In the genomic region with DNA sequence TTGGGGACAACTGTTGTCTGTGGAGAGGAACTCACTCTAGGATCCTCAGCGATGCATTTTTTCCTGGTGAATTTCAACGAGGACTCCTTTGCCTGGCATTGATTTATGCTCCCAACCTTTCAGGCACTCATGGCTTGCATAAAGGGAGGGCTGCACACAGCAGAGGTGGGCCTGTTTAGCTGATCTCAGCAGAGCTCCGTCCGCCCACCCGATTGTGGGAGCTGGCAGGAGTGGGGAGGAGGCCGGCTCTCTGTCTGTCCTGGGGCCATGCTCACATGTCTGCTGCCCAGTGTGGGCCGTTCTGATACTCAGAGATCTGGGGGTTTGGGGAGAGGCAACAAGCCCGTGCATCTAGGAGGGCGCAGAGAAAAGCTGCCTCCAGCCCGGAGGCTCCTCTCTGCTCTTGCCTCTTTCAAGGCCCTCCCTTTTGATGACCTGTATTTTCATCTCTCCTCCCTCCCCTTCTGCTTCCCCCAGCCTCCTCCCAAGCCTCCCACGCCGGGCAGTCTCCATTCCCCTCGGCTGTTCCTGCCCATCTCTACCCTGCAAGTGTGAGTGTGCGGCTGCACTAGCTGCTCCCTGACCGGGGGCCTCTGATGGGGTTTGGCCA, we compare ENCODE assay signal across 1 cellular context.
TF ChIP-seq lines count a peak whose summit lies in the region.

No MANE protein-coding gene starts in this region.

TF ChIP-seq in K562, 482 proteins besides CTCF, POLR2A, EP300 and RAD21 (continued from another document):
- TF ChIP-seq, protein P1, sequence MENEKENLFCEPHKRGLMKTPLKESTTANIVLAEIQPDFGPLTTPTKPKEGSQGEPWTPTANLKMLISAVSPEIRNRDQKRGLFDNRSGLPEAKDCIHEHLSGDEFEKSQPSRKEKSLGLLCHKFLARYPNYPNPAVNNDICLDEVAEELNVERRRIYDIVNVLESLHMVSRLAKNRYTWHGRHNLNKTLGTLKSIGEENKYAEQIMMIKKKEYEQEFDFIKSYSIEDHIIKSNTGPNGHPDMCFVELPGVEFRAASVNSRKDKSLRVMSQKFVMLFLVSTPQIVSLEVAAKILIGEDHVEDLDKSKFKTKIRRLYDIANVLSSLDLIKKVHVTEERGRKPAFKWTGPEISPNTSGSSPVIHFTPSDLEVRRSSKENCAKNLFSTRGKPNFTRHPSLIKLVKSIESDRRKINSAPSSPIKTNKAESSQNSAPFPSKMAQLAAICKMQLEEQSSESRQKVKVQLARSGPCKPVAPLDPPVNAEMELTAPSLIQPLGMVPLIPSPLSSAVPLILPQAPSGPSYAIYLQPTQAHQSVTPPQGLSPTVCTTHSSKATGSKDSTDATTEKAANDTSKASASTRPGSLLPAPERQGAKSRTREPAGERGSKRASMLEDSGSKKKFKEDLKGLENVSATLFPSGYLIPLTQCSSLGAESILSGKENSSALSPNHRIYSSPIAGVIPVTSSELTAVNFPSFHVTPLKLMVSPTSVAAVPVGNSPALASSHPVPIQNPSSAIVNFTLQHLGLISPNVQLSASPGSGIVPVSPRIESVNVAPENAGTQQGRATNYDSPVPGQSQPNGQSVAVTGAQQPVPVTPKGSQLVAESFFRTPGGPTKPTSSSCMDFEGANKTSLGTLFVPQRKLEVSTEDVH (IDR thresholded peaks at IDR 0.05; ENCODE audit: low read depth, partially characterized antibody), result no peak
- TF ChIP-seq CHD2 (IDR thresholded peaks at IDR 0.05; ENCODE audit: low read depth, low read length), result no peak
- TF ChIP-seq ZNF707 (CRISPR knock-in tag; conservative IDR thresholded peaks at IDR 0.05), result no peak
- no peak for TF ChIP-seq NRF1 (conservative IDR thresholded peaks at IDR 0.05 in 1 of 2, IDR thresholded peaks at IDR 0.05 in 1 of 2)
- no peak for TF ChIP-seq PHTF2 (CRISPR knock-in tag; IDR thresholded peaks at IDR 0.05)
- no peak for TF ChIP-seq FIP1L1 (IDR thresholded peaks at IDR 0.05; ENCODE audit: low read depth, low read length, poor library complexity, severe bottlenecking)
- no peak for TF ChIP-seq ZNF436 (CRISPR knock-in tag; IDR thresholded peaks at IDR 0.05)
- no peak for TF ChIP-seq ZNF584 (CRISPR knock-in tag; IDR thresholded peaks at IDR 0.05; ENCODE audit: low read depth)
- TF ChIP-seq RBFOX2 (IDR thresholded peaks at IDR 0.05; ENCODE audit: low read depth, low read length), result 0 out of 2 replicates have a peak, but pooled peaks have one; percentile 19
- TF ChIP-seq VEZF1 (CRISPR knock-in tag; IDR thresholded peaks at IDR 0.05), result peak; percentile 35; the same call in 1 of the 2 replicates
- TF ChIP-seq, protein P2, sequence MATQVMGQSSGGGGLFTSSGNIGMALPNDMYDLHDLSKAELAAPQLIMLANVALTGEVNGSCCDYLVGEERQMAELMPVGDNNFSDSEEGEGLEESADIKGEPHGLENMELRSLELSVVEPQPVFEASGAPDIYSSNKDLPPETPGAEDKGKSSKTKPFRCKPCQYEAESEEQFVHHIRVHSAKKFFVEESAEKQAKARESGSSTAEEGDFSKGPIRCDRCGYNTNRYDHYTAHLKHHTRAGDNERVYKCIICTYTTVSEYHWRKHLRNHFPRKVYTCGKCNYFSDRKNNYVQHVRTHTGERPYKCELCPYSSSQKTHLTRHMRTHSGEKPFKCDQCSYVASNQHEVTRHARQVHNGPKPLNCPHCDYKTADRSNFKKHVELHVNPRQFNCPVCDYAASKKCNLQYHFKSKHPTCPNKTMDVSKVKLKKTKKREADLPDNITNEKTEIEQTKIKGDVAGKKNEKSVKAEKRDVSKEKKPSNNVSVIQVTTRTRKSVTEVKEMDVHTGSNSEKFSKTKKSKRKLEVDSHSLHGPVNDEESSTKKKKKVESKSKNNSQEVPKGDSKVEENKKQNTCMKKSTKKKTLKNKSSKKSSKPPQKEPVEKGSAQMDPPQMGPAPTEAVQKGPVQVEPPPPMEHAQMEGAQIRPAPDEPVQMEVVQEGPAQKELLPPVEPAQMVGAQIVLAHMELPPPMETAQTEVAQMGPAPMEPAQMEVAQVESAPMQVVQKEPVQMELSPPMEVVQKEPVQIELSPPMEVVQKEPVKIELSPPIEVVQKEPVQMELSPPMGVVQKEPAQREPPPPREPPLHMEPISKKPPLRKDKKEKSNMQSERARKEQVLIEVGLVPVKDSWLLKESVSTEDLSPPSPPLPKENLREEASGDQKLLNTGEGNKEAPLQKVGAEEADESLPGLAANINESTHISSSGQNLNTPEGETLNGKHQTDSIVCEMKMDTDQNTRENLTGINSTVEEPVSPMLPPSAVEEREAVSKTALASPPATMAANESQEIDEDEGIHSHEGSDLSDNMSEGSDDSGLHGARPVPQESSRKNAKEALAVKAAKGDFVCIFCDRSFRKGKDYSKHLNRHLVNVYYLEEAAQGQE (CRISPR knock-in tag; IDR thresholded peaks at IDR 0.05; ENCODE audit: low read depth), result no peak
- TF ChIP-seq MAFF (IDR thresholded peaks at IDR 0.05; ENCODE audit: low read length), result no peak
- TF ChIP-seq ATF1 (CRISPR knock-in tag; IDR thresholded peaks at IDR 0.05), result no peak
- TF ChIP-seq ATF1 (tag; IDR thresholded peaks at IDR 0.05), result 0 out of 2 replicates have a peak, but pooled peaks have one; percentile 11
- TF ChIP-seq HMG20B (CRISPR knock-in tag; IDR thresholded peaks at IDR 0.05), result no peak
- peak; percentile 44; the same call in 1 of the 2 replicates for TF ChIP-seq CTBP1 (IDR thresholded peaks at IDR 0.05; ENCODE audit: borderline replicate concordance)
- TF ChIP-seq HMGN3 (IDR thresholded peaks at IDR 0.05; ENCODE audit: borderline replicate concordance, extremely low read depth, insufficient read length, low read depth, low read length), result peak; percentile 30
- TF ChIP-seq, protein P3, sequence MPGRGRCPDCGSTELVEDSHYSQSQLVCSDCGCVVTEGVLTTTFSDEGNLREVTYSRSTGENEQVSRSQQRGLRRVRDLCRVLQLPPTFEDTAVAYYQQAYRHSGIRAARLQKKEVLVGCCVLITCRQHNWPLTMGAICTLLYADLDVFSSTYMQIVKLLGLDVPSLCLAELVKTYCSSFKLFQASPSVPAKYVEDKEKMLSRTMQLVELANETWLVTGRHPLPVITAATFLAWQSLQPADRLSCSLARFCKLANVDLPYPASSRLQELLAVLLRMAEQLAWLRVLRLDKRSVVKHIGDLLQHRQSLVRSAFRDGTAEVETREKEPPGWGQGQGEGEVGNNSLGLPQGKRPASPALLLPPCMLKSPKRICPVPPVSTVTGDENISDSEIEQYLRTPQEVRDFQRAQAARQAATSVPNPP (IDR thresholded peaks at IDR 0.05; ENCODE audit: borderline replicate concordance, insufficient read depth, insufficient read length), result no peak
- TF ChIP-seq SMAD3 (CRISPR knock-in tag; conservative IDR thresholded peaks at IDR 0.05), result no peak
- no peak for TF ChIP-seq THAP7 (CRISPR knock-in tag; IDR thresholded peaks at IDR 0.05)
- TF ChIP-seq SNRNP70 (optimal IDR thresholded peaks at IDR 0.05; ENCODE audit: low read depth, low read length), result no peak
- no peak for TF ChIP-seq ADNP (tag; IDR thresholded peaks at IDR 0.05)
- TF ChIP-seq KLF1 (tag; IDR thresholded peaks at IDR 0.05), result no peak
- TF ChIP-seq, protein P4, sequence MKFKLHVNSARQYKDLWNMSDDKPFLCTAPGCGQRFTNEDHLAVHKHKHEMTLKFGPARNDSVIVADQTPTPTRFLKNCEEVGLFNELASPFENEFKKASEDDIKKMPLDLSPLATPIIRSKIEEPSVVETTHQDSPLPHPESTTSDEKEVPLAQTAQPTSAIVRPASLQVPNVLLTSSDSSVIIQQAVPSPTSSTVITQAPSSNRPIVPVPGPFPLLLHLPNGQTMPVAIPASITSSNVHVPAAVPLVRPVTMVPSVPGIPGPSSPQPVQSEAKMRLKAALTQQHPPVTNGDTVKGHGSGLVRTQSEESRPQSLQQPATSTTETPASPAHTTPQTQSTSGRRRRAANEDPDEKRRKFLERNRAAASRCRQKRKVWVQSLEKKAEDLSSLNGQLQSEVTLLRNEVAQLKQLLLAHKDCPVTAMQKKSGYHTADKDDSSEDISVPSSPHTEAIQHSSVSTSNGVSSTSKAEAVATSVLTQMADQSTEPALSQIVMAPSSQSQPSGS (CRISPR knock-in tag; IDR thresholded peaks at IDR 0.05), result no peak
- no peak for TF ChIP-seq CBX5 (IDR thresholded peaks at IDR 0.05; ENCODE audit: borderline replicate concordance, low read depth)
